ENCODE assay signal across 9 cellular contexts in the genomic region with DNA sequence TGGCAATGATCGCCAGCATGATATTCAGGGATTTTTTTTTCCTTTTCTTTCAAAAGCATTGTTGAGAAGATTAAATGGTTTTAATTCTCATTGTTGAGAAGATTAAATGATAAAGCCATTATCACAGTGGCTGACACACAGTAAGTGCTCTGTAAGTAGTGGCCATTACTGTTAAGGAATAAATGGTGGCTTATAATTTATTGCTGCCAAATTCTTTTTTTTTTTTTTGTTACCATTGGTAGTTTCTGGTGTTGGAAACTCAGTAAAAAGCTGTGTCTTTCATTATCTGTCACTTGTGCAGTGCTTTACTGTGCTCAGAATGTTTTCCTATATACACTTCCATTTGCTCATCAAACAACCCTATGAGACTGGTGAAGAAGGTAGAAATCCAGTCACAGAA.
"Had no signal": no experiment of that assay in that cellular context is flagged by ENCODE, and none has a peak within 500 bp of the region (broad histone marks: within the 10 kb centered on the region; RNA-seq: fewer than 3 reads in every experiment).

No MANE protein-coding gene starts in this region.

- DNase-seq: GM23248, GOT3, H7, HFFc6, IMR-90, KBM-7 had no signal

- ATAC-seq: HCT116 had no signal

- H3K36me3 ChIP-seq: HAP-1 had no signal

- H3K4me3 Mint-ChIP-seq: HFFc6 had no signal

- H3K27ac Mint-ChIP-seq: HFFc6 had no signal

- H3K4me3 ChIP-seq: GM23248, HAP-1 had no signal

- H3K9me3 ChIP-seq: HAP-1 had no signal

- H3K27ac ChIP-seq: GM23248, KMS-11 had no signal
